Comparison of ENCODE assay signal across 1 cellular context in the genomic region with DNA sequence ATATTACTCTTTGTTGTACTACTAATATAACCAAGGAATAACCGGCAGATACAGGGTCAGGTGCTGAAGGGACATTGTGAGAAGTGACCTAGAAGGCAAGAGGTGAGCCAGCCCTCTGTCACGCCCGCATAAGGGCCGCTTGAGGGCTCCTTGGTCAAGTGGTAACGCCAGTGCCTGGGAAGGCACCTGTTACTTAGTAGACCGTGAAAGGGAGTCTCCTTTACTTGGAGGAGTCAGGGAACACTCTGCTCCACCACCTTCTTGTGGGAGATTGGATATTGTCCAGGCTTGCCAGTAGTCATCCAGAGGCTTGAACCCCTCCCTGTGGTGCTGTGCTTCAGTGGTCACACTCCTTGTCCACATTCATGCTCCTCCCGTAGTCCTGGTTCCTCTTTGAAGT.
TF ChIP-seq lines count a peak whose summit lies in the region.

No MANE protein-coding gene starts in this region.

TF ChIP-seq in GM12891, 5 proteins besides CTCF, POLR2A, EP300 and RAD21:
- TF ChIP-seq SPI1 (IDR thresholded peaks at IDR 0.05; ENCODE audit: low read depth, low read length): peak; percentile 28; the same call in 1 of the 2 replicates
